In genomic region chr9:128987800-128988199, GRCh38 we compare ENCODE assay signal across 12 cellular contexts. TPM values are rescaled to one million over a fixed set of nuclear protein-coding genes. Genes with fewer than 3 reads are reported as not detected.
DNase-seq lines count a peak whose midpoint lies in the region; ATAC-seq, FAIRE-seq and TF ChIP-seq lines count a peak whose summit lies in the region.
"Had no signal": no experiment of that assay in that cellular context is flagged by ENCODE, and none has a peak within 500 bp of the region (broad histone marks: within the 10 kb centered on the region; RNA-seq: fewer than 3 reads in every experiment).

No MANE protein-coding gene starts in this region.

- H3K79me2 ChIP-seq in keratinocyte (ENCODE audit: control insufficient read depth, insufficient read depth, low read length): no peaks in the 10 kb centered on the region

- WGBS in suprapubic skin: 47% methylated on average over 5 of the region's 5 CpGs

- TF ChIP-seq POLR2A in suprapubic skin (IDR thresholded peaks at IDR 0.05): no peak
- TF ChIP-seq POLR2A in GM12891 (IDR thresholded peaks at IDR 0.05; ENCODE audit: low read depth, low read length): no peak

- no peak overlapping the region for H3K4me3 ChIP-seq in keratinocyte (ENCODE audit: control insufficient read depth in 2 of 3, extremely low read depth in 1 of 3, insufficient read depth in 2 of 3, low read depth in 1 of 3, low read length in 3 of 3)
- H3K4me3 ChIP-seq in suprapubic skin: no peak overlapping the region

- TF ChIP-seq CTCF in keratinocyte (optimal IDR thresholded peaks at IDR 0.05 in 1 of 3, IDR thresholded peaks at IDR 0.05 in 1 of 3, conservative IDR thresholded peaks at IDR 0.05 in 1 of 3; ENCODE audit: extremely low read depth in 1 of 3, insufficient read depth in 2 of 3, low read length in 3 of 3): peak in 1 of 3 experiments; percentile 13
- TF ChIP-seq CTCF in suprapubic skin (IDR thresholded peaks at IDR 0.05): no peak

- H3K27me3 ChIP-seq in keratinocyte (ENCODE audit: control insufficient read depth, extremely low read depth, insufficient read depth, low read length): no peaks in the 10 kb centered on the region
- H3K27me3 ChIP-seq in suprapubic skin: no peaks in the 10 kb centered on the region

- peak; percentile 90 for FAIRE-seq in keratinocyte (lab: Jason Lieb, UNC)
- FAIRE-seq in GM12891 (lab: Jason Lieb, UNC): no peak

- no peaks in the 10 kb centered on the region for H4K20me1 ChIP-seq in keratinocyte (ENCODE audit: control insufficient read depth, extremely low read depth, insufficient read depth, low read length)

- H3K27ac ChIP-seq in keratinocyte (ENCODE audit: control insufficient read depth, insufficient read depth, low read length): peak overlapping the region; percentile 68
- H3K27ac ChIP-seq in suprapubic skin: peak overlapping the region; percentile 51

- H3K4me1 ChIP-seq in keratinocyte (ENCODE audit: control insufficient read depth, extremely low read depth, insufficient read depth, low read length): peaks cover 17% of the 10 kb centered on the region
- H3K4me1 ChIP-seq in suprapubic skin: peaks cover 13% of the 10 kb centered on the region

- H3K9me1 ChIP-seq in keratinocyte (ENCODE audit: control insufficient read depth, extremely low read depth, insufficient read depth, low read length): no peaks in the 10 kb centered on the region

- H2AFZ ChIP-seq in keratinocyte (ENCODE audit: control insufficient read depth, low read length): no peak overlapping the region

- peak overlapping the region; percentile 19 for H3K9ac ChIP-seq in keratinocyte (ENCODE audit: control insufficient read depth, extremely low read depth, insufficient read depth, low read length)

- dilution Hi-C loops in keratinocyte (cut with MboI; ENCODE audit: extremely low pct_ligation_motif_present, low sequenced_read_pairs): no loop called here

- peaks cover 24% of the 10 kb centered on the region in 2 experiments for H3K36me3 ChIP-seq in keratinocyte (ENCODE audit: control insufficient read depth in 2 of 2, extremely low read depth in 1 of 2, insufficient read depth in 2 of 2, low read length in 2 of 2)
- H3K36me3 ChIP-seq in suprapubic skin: peaks cover 85% of the 10 kb centered on the region

- no peak for TF ChIP-seq EP300 in suprapubic skin (IDR thresholded peaks at IDR 0.05)

- DNase-seq in HS-27A (ENCODE audit: low read depth) (peak; percentile 88), astrocyte of the hippocampus (ENCODE audit: low read depth, low spot score) (peak; percentile 95), keratinocyte (ENCODE audit: low read depth, low spot score) (peak; percentile 19), suprapubic skin (ENCODE audit: low spot score in 2 of 2) (no peak), SIG-M5 treated with dmso at 0.1 percent for 504 hours (lab: John Stamatoyannopoulos, UW; ENCODE audit: unreplicated experiment) (no peak), GM12891 (ENCODE audit: insufficient read length, low spot score) (no peak)
- DNase-seq: activated CD4-positive, alpha-beta T cell treated with anti-CD3 and anti-CD28 coated beads for 36 hours; activated naive CD4-positive, alpha-beta T cell; GDM1; SHP77 treated with DMSO at 0.1 percent for 48 hours; stimulated activated naive B cell treated with anti-CD40 and anti-IgM and Interleukin-4, amounts not matched to agents 10 μg/mL and 1 μg/mL and 100 μg/mL, for 72 hours had no signal

- ATAC-seq in HG03354 (IDR thresholded peaks at IDR 0.05; ENCODE audit: poor library complexity, severe bottlenecking, unreplicated experiment): no peak
- ATAC-seq: activated CD4-positive, alpha-beta T cell treated with anti-CD3 and anti-CD28 coated beads for 36 hours; stimulated activated naive B cell treated with anti-CD40 and anti-IgM and Interleukin-4, amounts not matched to agents 10 μg/mL and 1 μg/mL and 100 μg/mL, for 72 hours had no signal

- H3K4me2 ChIP-seq in keratinocyte (ENCODE audit: control insufficient read depth, extremely low read depth, insufficient read depth, low read depth, low read length): peak overlapping the region; percentile 50

- no peaks in the 10 kb centered on the region for H3K9me3 ChIP-seq in keratinocyte (ENCODE audit: control insufficient read depth, low read depth, low read length)
- no peaks in the 10 kb centered on the region for H3K9me3 ChIP-seq in suprapubic skin

TF ChIP-seq in GM12891, 5 proteins besides CTCF, POLR2A, EP300 and RAD21:
- TF ChIP-seq SPI1 (IDR thresholded peaks at IDR 0.05; ENCODE audit: low read depth, low read length) (no peak), POLR2AphosphoS5 (IDR thresholded peaks at IDR 0.05; ENCODE audit: low read depth, low read length) (no peak), TAF1 (IDR thresholded peaks at IDR 0.05; ENCODE audit: low read depth, low read length) (no peak), POU2F2 (IDR thresholded peaks at IDR 0.05; ENCODE audit: low read depth, low read length) (no peak), PAX5 (IDR thresholded peaks at IDR 0.05; ENCODE audit: insufficient read depth, low read length, severe bottlenecking) (no peak)

RNA-seq across cellular contexts. Expression of gene NUP188, which starts 40.3 kb away (rescaled TPM):
- polyA plus RNA-seq in keratinocyte: 25.6 to 56.3 TPM (median 31.1 TPM) in 3 replicates
- 19.4 TPM for polyA plus RNA-seq in keratinocyte (2011; ENCODE audit: low read depth)
- 26.2 and 29.1 TPM in 2 replicates for polyA plus RNA-seq in keratinocyte (2011; cell fraction: cytosol; rRNA removed)
- 67.0 and 73.7 TPM in 2 replicates for polyA plus RNA-seq in keratinocyte (2011; cell fraction: nucleus; rRNA removed)
- 15.6 and 37.3 TPM in 2 replicates for polyA plus RNA-seq in keratinocyte (2012; ENCODE audit: low replicate concordance)
- polyA minus RNA-seq in keratinocyte: 92.5 to 239 TPM (median 127 TPM) in 3 replicates
- polyA minus RNA-seq in keratinocyte (2011; cell fraction: cytosol; rRNA and poly(A)+ RNA removed): 62.2 TPM
- 88.4 and 120 TPM in 2 replicates for polyA minus RNA-seq in keratinocyte (2011; cell fraction: nucleus; rRNA and poly(A)+ RNA removed)
- total RNA-seq in suprapubic skin: 100 to 1,000 TPM in 1 of 4 donors, 10 to 100 TPM in 3; 53.6 to 104 (median 60.6) TPM
- 29.5 TPM for polyA plus RNA-seq in GM12891 (2012; ENCODE audit: low read depth, missing spikeins)

RNA-seq across cellular contexts. Expression of gene SH3GLB2, which starts 40.3 kb away (rescaled TPM):
- polyA plus RNA-seq in keratinocyte: 37.1 to 75.7 TPM (median 41.2 TPM) in 3 replicates
- polyA plus RNA-seq in keratinocyte (2011; ENCODE audit: low read depth): 62.8 TPM
- 23.7 and 32.8 TPM in 2 replicates for polyA plus RNA-seq in keratinocyte (2011; cell fraction: cytosol; rRNA removed)
- polyA plus RNA-seq in keratinocyte (2011; cell fraction: nucleus; rRNA removed): 141 and 164 TPM in 2 replicates
- polyA plus RNA-seq in keratinocyte (2012; ENCODE audit: low replicate concordance): 27.5 and 73.3 TPM in 2 replicates
- polyA minus RNA-seq in keratinocyte: 27.1 to 46.7 TPM (median 40.4 TPM) in 3 replicates
- polyA minus RNA-seq in keratinocyte (2011; cell fraction: cytosol; rRNA and poly(A)+ RNA removed): 29.7 TPM
- 16.1 and 16.6 TPM in 2 replicates for polyA minus RNA-seq in keratinocyte (2011; cell fraction: nucleus; rRNA and poly(A)+ RNA removed)
- total RNA-seq in suprapubic skin: 100 to 1,000 TPM; 193 to 331 (median 258) TPM
- polyA plus RNA-seq in GM12891 (2012; ENCODE audit: low read depth, missing spikeins): 20.6 TPM

RNA-seq across cellular contexts. Expression of gene DOLK, which starts 40.4 kb away (rescaled TPM):
- polyA plus RNA-seq in keratinocyte: 21.8 to 33.5 TPM (median 27.1 TPM) in 3 replicates
- polyA plus RNA-seq in keratinocyte (2011; ENCODE audit: low read depth): 3.1 TPM
- 12.1 and 12.4 TPM in 2 replicates for polyA plus RNA-seq in keratinocyte (2011; cell fraction: cytosol; rRNA removed)
- polyA plus RNA-seq in keratinocyte (2011; cell fraction: nucleus; rRNA removed): 38.8 and 40.3 TPM in 2 replicates
- polyA plus RNA-seq in keratinocyte (2012; ENCODE audit: low replicate concordance): 13.1 and 23.2 TPM in 2 replicates
- polyA minus RNA-seq in keratinocyte: 40.4 to 52.8 TPM (median 50.8 TPM) in 3 replicates
- 24.6 TPM for polyA minus RNA-seq in keratinocyte (2011; cell fraction: cytosol; rRNA and poly(A)+ RNA removed)
- 30.9 and 33.5 TPM in 2 replicates for polyA minus RNA-seq in keratinocyte (2011; cell fraction: nucleus; rRNA and poly(A)+ RNA removed)
- total RNA-seq in suprapubic skin: 10 to 100 TPM in 3 of 4 donors, 1 to 10 TPM in 1; 5.2 to 12.7 (median 10.8) TPM
- polyA plus RNA-seq in GM12891 (2012; ENCODE audit: low read depth, missing spikeins): 5.2 TPM

RNA-seq across cellular contexts. Expression of gene MIGA2, which starts 48.6 kb away (rescaled TPM):
- 8.5 to 15.0 TPM (median 9.5 TPM) in 3 replicates for polyA plus RNA-seq in keratinocyte
- 3.8 TPM for polyA plus RNA-seq in keratinocyte (2011; ENCODE audit: low read depth)
- polyA plus RNA-seq in keratinocyte (2011; cell fraction: cytosol; rRNA removed): 3.6 and 7.1 TPM in 2 replicates
- 42.9 and 48.3 TPM in 2 replicates for polyA plus RNA-seq in keratinocyte (2011; cell fraction: nucleus; rRNA removed)
- 10.3 and 14.9 TPM in 2 replicates for polyA plus RNA-seq in keratinocyte (2012; ENCODE audit: low replicate concordance)
- 9.5 to 13.6 TPM (median 11.8 TPM) in 3 replicates for polyA minus RNA-seq in keratinocyte
- 11.1 TPM for polyA minus RNA-seq in keratinocyte (2011; cell fraction: cytosol; rRNA and poly(A)+ RNA removed)
- 19.4 and 25.4 TPM in 2 replicates for polyA minus RNA-seq in keratinocyte (2011; cell fraction: nucleus; rRNA and poly(A)+ RNA removed)
- 10 to 100 TPM; 28.3 to 44.3 (median 39.7) TPM for total RNA-seq in suprapubic skin
- 11.9 TPM for polyA plus RNA-seq in GM12891 (2012; ENCODE audit: low read depth, missing spikeins)

Comparison
In these comparisons a context has a peak if more than half of its experiments do, and no peak if none do; other contexts are left out.
1. DNase-seq: peak in HS-27A (single experiment), astrocyte of the hippocampus (single experiment) and keratinocyte (single experiment); none in suprapubic skin (0 of 2), SIG-M5 treated with dmso at 0.1 percent for 504 hours (single experiment) and GM12891 (single experiment).